10 cellular contexts compared by ENCODE assay signal in genomic region chr16:79589495-79590134, GRCh38. TPM values are rescaled to one million over a fixed set of nuclear protein-coding genes. Genes with fewer than 3 reads are reported as not detected.
A peak's percentile ranks its signal among the peaks of the same experiment; 100 is the strongest.
DNase-seq lines count a peak whose midpoint lies in the region; ATAC-seq and TF ChIP-seq lines count a peak whose summit lies in the region.
"Had no signal": no experiment of that assay in that cellular context is flagged by ENCODE, and none has a peak within 500 bp of the region (broad histone marks: within the 10 kb centered on the region; RNA-seq: fewer than 3 reads in every experiment).

No MANE protein-coding gene starts in this region.

- H3K4me3 ChIP-seq in CD8-positive, alpha-beta memory T cell (ENCODE audit: low read length), result no peak overlapping the region
- H3K4me3 ChIP-seq in mammary epithelial cell (replicated peaks in 1 of 3; ENCODE audit: insufficient read depth in 1 of 3, low read depth in 2 of 3, low read length in 3 of 3) (no peak overlapping the region), iPS-15b (ENCODE audit: low read depth, low read length) (peak overlapping the region; percentile 45)
- H3K4me3 ChIP-seq: K562 had no signal

- H3K27me3 Mint-ChIP-seq in CD8-positive, alpha-beta memory T cell, result peaks cover 10 to 20% of the 10 kb centered on the region in 2 donors

- peaks cover 4 to 6% (median 4%) of the 10 kb centered on the region in 3 donors for H3K36me3 Mint-ChIP-seq in CD8-positive, alpha-beta memory T cell

- H3K27me3 ChIP-seq in CD8-positive, alpha-beta memory T cell (ENCODE audit: insufficient read depth, low read length, poor library complexity, severe bottlenecking), result no peaks in the 10 kb centered on the region
- H3K27me3 ChIP-seq in mammary epithelial cell (ENCODE audit: insufficient read depth, low read length) (no peaks in the 10 kb centered on the region), iPS-15b (ENCODE audit: control insufficient read depth, insufficient read depth, low read length) (peaks cover 24% of the 10 kb centered on the region)

- WGBS in mammary epithelial cell (ENCODE audit: low coverage, missing lambda C conversion rate), result 10% methylated on average over 28 of the region's 48 CpGs

- peaks cover 3% of the 10 kb centered on the region for H3K4me1 ChIP-seq in CD8-positive, alpha-beta memory T cell (ENCODE audit: insufficient read depth, low read length)
- H3K4me1 ChIP-seq in mammary epithelial cell (ENCODE audit: insufficient read depth, low read length), result no peaks in the 10 kb centered on the region
- H3K4me1 ChIP-seq in iPS-15b (ENCODE audit: control insufficient read depth, insufficient read depth, low read length), result peaks cover 12% of the 10 kb centered on the region

- H3K9me3 Mint-ChIP-seq in CD8-positive, alpha-beta memory T cell, result no peaks in the 10 kb centered on the region

- BruUV-seq in mammary epithelial cell (replicated peaks; lab: Mats Ljungman, UMichigan), result no TSS peak

- peak overlapping the region in 6 of 8 donors; percentile 53 to 95 (median 82) for H3K27ac Mint-ChIP-seq in CD8-positive, alpha-beta memory T cell

- ATAC-seq in HG02571 (IDR thresholded peaks at IDR 0.05; ENCODE audit: unreplicated experiment), result no peak
- ATAC-seq in GM21723 (IDR thresholded peaks at IDR 0.05; ENCODE audit: unreplicated experiment), result no peak
- ATAC-seq: K562 had no signal

- H3K4me2 ChIP-seq in mammary epithelial cell (ENCODE audit: insufficient read depth, low read depth, low read length), result peak overlapping the region; percentile 46

- H2AFZ ChIP-seq in mammary epithelial cell (ENCODE audit: low read depth, low read length), result peak overlapping the region; percentile 47

- no peak for TF ChIP-seq CTCF in mammary epithelial cell (conservative IDR thresholded peaks at IDR 0.05 in 1 of 2, IDR thresholded peaks at IDR 0.05 in 1 of 2; ENCODE audit: extremely low read depth in 1 of 2, insufficient read depth in 1 of 2, low read depth in 1 of 2, low read length in 2 of 2)

- H3K4me1 Mint-ChIP-seq in CD8-positive, alpha-beta memory T cell, result peaks cover 25 to 48% (median 34%) of the 10 kb centered on the region in 3 donors

- peak overlapping the region; percentile 55 to 94 (median 82) for H3K4me3 Mint-ChIP-seq in CD8-positive, alpha-beta memory T cell

- no peaks in the 10 kb centered on the region for H3K36me3 ChIP-seq in CD8-positive, alpha-beta memory T cell (ENCODE audit: insufficient read depth, low read length)
- H3K36me3 ChIP-seq in mammary epithelial cell (ENCODE audit: insufficient read depth, low read length) (no peaks in the 10 kb centered on the region), iPS-15b (ENCODE audit: control insufficient read depth, insufficient read depth, low read length) (no peaks in the 10 kb centered on the region)

- POLR2A ChIA-PET in CD8-positive, alpha-beta memory T cell (lab: Charles Lee), result interaction anchor here (0.9 kb wide), 1 partner anchor 9 kb away, joined by 4 read pairs; no protein-coding TSS in a partner anchor

- intact Hi-C loops in mammary epithelial cell (cut with micrococcal nuclease), result loop anchor here (10.0 kb wide), 1 partner anchor 605 kb away; no protein-coding TSS in a partner anchor

- no peaks in the 10 kb centered on the region for H3K79me2 ChIP-seq in mammary epithelial cell (ENCODE audit: insufficient read depth, low read length)

- DNase-seq in CD8-positive, alpha-beta memory T cell, result no peak
- DNase-seq in mammary epithelial cell, result no peak
- peak; percentile 67 for DNase-seq in retina
- no peak for DNase-seq in GM19238 (ENCODE audit: insufficient read length, low spot score)
- DNase-seq in midbrain (lab: John Stamatoyannopoulos, UW), result no peak
- DNase-seq: COR-L47 had no signal

- dilution Hi-C loops in mammary epithelial cell (cut with HindIII; ENCODE audit: low sequenced_read_pairs), result no loop called here

- H3K9ac ChIP-seq in mammary epithelial cell (ENCODE audit: insufficient read depth, low read length) (no peak overlapping the region), iPS-15b (ENCODE audit: low read depth, low read length) (no peak overlapping the region)

- CTCF ChIA-PET in CD8-positive, alpha-beta memory T cell (lab: Charles Lee), result interaction anchor here (1.4 kb wide), 1 partner anchor 12 kb away, joined by 4 read pairs; no protein-coding TSS in a partner anchor
- CTCF ChIA-PET in mammary epithelial cell (lab: Charles Lee; ENCODE audit: low non-redundant PET), result no interaction called here

- no peaks in the 10 kb centered on the region for H4K20me1 ChIP-seq in mammary epithelial cell (ENCODE audit: insufficient read depth, low read length)

- in situ Hi-C loops in mammary epithelial cell (cut with MboI; ENCODE audit: low sequenced_read_pairs in 2 of 2), result loop anchor here in 1 of 2 donors (10.0 kb wide), 1 partner anchor 905 kb away; no protein-coding TSS in a partner anchor

- H3K27ac ChIP-seq in CD8-positive, alpha-beta memory T cell (ENCODE audit: low read depth, low read length), result no peak overlapping the region
- H3K27ac ChIP-seq in mammary epithelial cell (ENCODE audit: insufficient read depth, low read depth, low read length), result no peak overlapping the region

- H3K9me3 ChIP-seq in CD8-positive, alpha-beta memory T cell (ENCODE audit: low read length), result no peaks in the 10 kb centered on the region
- H3K9me3 ChIP-seq in mammary epithelial cell (replicated peaks; ENCODE audit: insufficient read depth, low read length) (no peaks in the 10 kb centered on the region), iPS-15b (ENCODE audit: control insufficient read depth, insufficient read depth, low read length) (no peaks in the 10 kb centered on the region)

RNA-seq across cellular contexts. Expression of gene MAF, which starts 10.9 kb away (rescaled TPM):
- total RNA-seq in CD8-positive, alpha-beta memory T cell, result 10 to 100 TPM; 36.7 to 37.6 TPM
- polyA plus RNA-seq in CD8-positive, alpha-beta memory T cell, result 2.2 TPM
- 10 to 100 TPM; 10.3 to 27.0 TPM for total RNA-seq in mammary epithelial cell
- 3.2 TPM for polyA plus RNA-seq in mammary epithelial cell
- polyA minus RNA-seq in mammary epithelial cell, result 3.1 TPM
